In the genomic region with DNA sequence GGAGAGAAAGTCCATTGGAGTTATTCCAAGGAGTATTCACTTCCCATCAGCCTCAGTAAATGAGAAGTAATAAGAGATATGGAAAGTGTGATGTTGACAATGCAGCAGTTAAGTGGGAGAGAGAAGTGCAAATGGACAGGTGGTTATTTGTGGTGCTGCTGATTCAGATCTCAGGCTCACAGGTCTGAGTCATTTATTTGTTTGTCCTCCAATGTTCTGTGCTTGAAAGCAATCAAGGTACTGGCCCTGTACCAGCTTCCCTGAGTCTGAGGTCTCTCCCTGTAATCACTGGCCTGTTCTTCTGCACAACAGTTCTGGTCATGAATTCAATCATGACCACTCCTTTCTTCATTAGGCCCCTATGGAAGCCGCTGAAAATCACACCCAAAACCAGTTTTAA, we compare ENCODE assay signal across 26 cellular contexts.
A peak's percentile ranks its signal among the peaks of the same experiment; 100 is the strongest.
DNase-seq lines count a peak whose midpoint lies in the region; ATAC-seq, FAIRE-seq and TF ChIP-seq lines count a peak whose summit lies in the region.
"Had no signal": no experiment of that assay in that cellular context is flagged by ENCODE, and none has a peak within 500 bp of the region (broad histone marks: within the 10 kb centered on the region; RNA-seq: fewer than 3 reads in every experiment).

No MANE protein-coding gene starts in this region.

- H3K27me3 ChIP-seq in foreskin keratinocyte = peaks cover 4% of the 10 kb centered on the region
- H3K27me3 ChIP-seq: spleen, thyroid gland had no signal

- H3K27ac ChIP-seq in foreskin keratinocyte = no peak overlapping the region
- H3K27ac ChIP-seq: 22Rv1, HL-60, lower lobe of right lung, PC-9, prostate gland, spleen, thyroid gland had no signal

- DNase-seq in DMS53 (lab: John Stamatoyannopoulos, UW) (peak; percentile 43), DMS53 treated with DMSO at 0.1 percent for 48 hours (lab: John Stamatoyannopoulos, UW; ENCODE audit: unreplicated experiment) (no peak), NCI-H510A treated with DMSO at 0.1 percent for 48 hours (lab: John Stamatoyannopoulos, UW) (peak; percentile 96), foreskin keratinocyte (no peak), H54 (ENCODE audit: insufficient read length, low spot score) (no peak), HUDEP-2 (lab: John Stamatoyannopoulos, UW; ENCODE audit: unreplicated experiment in 76 of 76) (no peak)
- DNase-seq: activated CD4-positive, alpha-beta T cell treated with anti-CD3 and anti-CD28 coated beads, Interleukin-2, amount 50 U/mL, for 4 hours; activated naive CD4-positive, alpha-beta T cell treated with anti-CD3 and anti-CD28 coated beads, Interleukin-2, amount 10 ng/mL, durations not matched to agents 7 days and 5 days; activated T-cell treated with anti-CD3 and anti-CD28 coated beads for 4 hours; cortex of kidney; GOT3; lower lobe of right lung; naive B cell; NCI-H526 treated with DMSO at 0.1 percent for 48 hours; PC-9; spleen; thyroid gland had no signal

- no peak for FAIRE-seq in H54 (lab: Jason Lieb, UNC)
- FAIRE-seq: endothelial cell of umbilical vein, K562, TTC549 had no signal

- ATAC-seq in foreskin keratinocyte (peak; percentile 37), HG03432 (IDR thresholded peaks at IDR 0.05; ENCODE audit: unreplicated experiment) (no peak), esophagus mucosa (no peak)
- ATAC-seq: K562; stimulated activated effector memory CD8-positive, alpha-beta T cell treated with anti-CD3 and anti-CD28 coated beads, Interleukin-12 subunit alpha, Interleukin-12 subunit beta, amount 100 ng/mL, for 72 hours had no signal

- no peak for TF ChIP-seq CTCF in foreskin keratinocyte (conservative IDR thresholded peaks at IDR 0.05)

- no peak for TF ChIP-seq POLR2A in H54 (IDR thresholded peaks at IDR 0.05; ENCODE audit: low read depth, low read length)

- H3K4me1 ChIP-seq in foreskin keratinocyte = no peaks in the 10 kb centered on the region
- H3K4me1 ChIP-seq: lower lobe of right lung, prostate gland, spleen, thyroid gland had no signal

Comparison
In these comparisons a context has a peak if more than half of its experiments do, and no peak if none do; other contexts are left out.
1. DNase-seq: peak in DMS53 (single experiment) and NCI-H510A treated with DMSO at 0.1 percent for 48 hours (single experiment); none in DMS53 treated with DMSO at 0.1 percent for 48 hours (single experiment), foreskin keratinocyte (0 of 2), H54 (single experiment) and HUDEP-2 (0 of 76).